ENCODE assay signal across 8 cellular contexts in the genomic region with DNA sequence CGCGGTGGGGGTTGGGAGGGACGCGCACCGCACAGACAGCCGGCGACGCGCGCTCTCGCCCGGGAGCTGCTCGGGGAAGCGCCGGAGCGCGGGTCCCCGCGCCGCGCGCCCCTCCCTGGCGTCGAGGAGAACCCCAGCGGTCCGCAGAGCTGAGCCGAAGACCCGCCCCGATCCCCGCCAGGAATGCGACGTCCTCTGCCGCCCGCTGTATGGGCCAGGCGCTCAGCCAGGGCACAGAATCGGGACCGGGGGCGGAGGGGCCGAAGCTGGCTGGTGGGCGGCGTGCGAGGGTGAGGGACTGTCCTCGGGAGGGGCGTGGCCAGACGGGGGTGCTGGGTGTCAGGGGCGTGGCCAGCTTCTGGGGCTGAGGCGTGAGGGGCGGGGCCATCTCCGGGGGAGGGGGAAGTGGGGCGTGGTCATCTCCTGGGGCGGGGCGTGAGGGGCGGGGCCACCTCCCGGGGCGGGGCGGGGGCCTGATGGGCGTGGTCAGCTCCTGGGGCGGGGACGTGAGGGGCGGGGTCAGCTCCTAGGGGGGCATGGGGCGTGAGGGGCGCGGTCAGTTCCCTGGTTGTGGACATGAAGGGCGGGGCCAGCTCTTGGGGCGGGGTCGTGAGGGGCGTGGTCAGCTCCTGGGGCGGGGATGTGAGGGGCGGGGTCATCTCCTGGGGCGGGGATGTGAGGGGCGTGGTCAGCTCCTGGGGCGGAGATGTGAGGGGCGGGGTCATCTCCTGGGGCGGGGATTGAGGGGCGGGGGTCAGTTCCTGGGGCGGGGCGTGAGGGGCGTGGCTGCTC. TPM values are rescaled to one million over a fixed set of nuclear protein-coding genes. Genes with fewer than 3 reads are reported as not detected.
DNase-seq lines count a peak whose midpoint lies in the region; ATAC-seq, FAIRE-seq and TF ChIP-seq lines count a peak whose summit lies in the region.

No MANE protein-coding gene starts in this region.

- no peaks in the 10 kb centered on the region for H4K20me1 ChIP-seq in HepG2 (ENCODE audit: insufficient read depth, low read length)

- CTCF ChIA-PET in CD4-positive, alpha-beta T cell (lab: Charles Lee), result interaction anchor here (1.0 to 1.5 kb wide), 3 partner anchors 50 to 136 kb away, joined by 3 to 5 read pairs (median 4); a partner anchor contains a TSS
- CTCF ChIA-PET in activated CD4-positive, alpha-beta memory T cell treated with anti-CD3 and anti-CD28 coated beads for 36 hours (lab: Charles Lee), result interaction anchor here (0.9 to 1.4 kb wide), 2 partner anchors 51 to 136 kb away, joined by 3 to 5 read pairs; a partner anchor contains a TSS
- CTCF ChIA-PET in HepG2 (lab: Yijun Ruan, JAX; ENCODE audit: low intra/inter-chr PET ratio, low total read pairs), result no interaction called here

- FAIRE-seq in HepG2 (lab: Jason Lieb, UNC), result no peak

- ATAC-seq in CD4-positive, alpha-beta T cell (ENCODE audit: poor library complexity), result peak; percentile 69
- ATAC-seq in HepG2, result peak; percentile 3; the same call in 1 of the 3 replicates
- no peak for ATAC-seq in stimulated activated memory B cell treated with anti-CD40 and anti-IgM and Interleukin-4, amounts not matched to agents 10 μg/mL and 1 μg/mL and 100 μg/mL, for 72 hours

- no peak overlapping the region for H3K9ac ChIP-seq in HepG2 (ENCODE audit: insufficient read depth, low read depth, low read length)

- no peaks in the 10 kb centered on the region for H3K36me3 ChIP-seq in HepG2 (replicated peaks in 1 of 2; ENCODE audit: control insufficient read depth in 1 of 2, insufficient read depth in 2 of 2, low read length in 2 of 2)

- no peak for TF ChIP-seq CTCF in CD4-positive, alpha-beta T cell (IDR thresholded peaks at IDR 0.05)
- TF ChIP-seq CTCF in dorsolateral prefrontal cortex (IDR thresholded peaks at IDR 0.05 in 54 of 56, conservative IDR thresholded peaks at IDR 0.05 in 2 of 56; ENCODE audit: low read depth in 1 of 56, partially characterized antibody in 56 of 56), result peak in 2 of 56 donors; percentile 13 to 15
- no peak for TF ChIP-seq CTCF in HepG2 (CRISPR knock-in tag; IDR thresholded peaks at IDR 0.05)

- no peak overlapping the region for H3K27ac Mint-ChIP-seq in CD4-positive, alpha-beta T cell
- H3K27ac Mint-ChIP-seq in activated CD4-positive, alpha-beta memory T cell treated with anti-CD3 and anti-CD28 coated beads for 36 hours, result no peak overlapping the region
- no peak overlapping the region for H3K27ac Mint-ChIP-seq in stimulated activated memory B cell treated with anti-CD40 and anti-IgM and Interleukin-4, amounts not matched to agents 10 μg/mL and 1 μg/mL and 100 μg/mL, for 72 hours

- in situ Hi-C loops in HepG2 (cut with HindIII; ENCODE audit: extremely low pct_ligation_motif_present, low pct_unique_long_range_greater_than_20kb), result no loop called here

- no peaks in the 10 kb centered on the region for H3K9me3 ChIP-seq in CD4-positive, alpha-beta T cell (ENCODE audit: control insufficient read depth, low read length)
- no peaks in the 10 kb centered on the region for H3K9me3 ChIP-seq in HepG2 (ENCODE audit: low read length)

- peak; percentile 42 to 76 (median 64) for DNase-seq in CD4-positive, alpha-beta T cell
- peak; percentile 80 for DNase-seq in NCI-H1048 (lab: John Stamatoyannopoulos, UW)
- DNase-seq in activated CD4-positive, alpha-beta memory T cell treated with anti-CD3 and anti-CD28 coated beads for 36 hours, result peak; percentile 77
- DNase-seq in dorsolateral prefrontal cortex, result peak; percentile 59 to 95 (median 91)
- DNase-seq in HepG2 (ENCODE audit: low spot score), result no peak
- peak; percentile 54 for DNase-seq in stimulated activated CD4-positive, alpha-beta T cell treated with anti-CD3 and anti-CD28 coated beads, Interleukin-4, amount 100 ng/mL, for 4 hours
- DNase-seq in NCI-H510A (lab: John Stamatoyannopoulos, UW), result no peak

- peaks cover 14% of the 10 kb centered on the region for H3K27me3 Mint-ChIP-seq in CD4-positive, alpha-beta T cell
- peaks cover 1% of the 10 kb centered on the region for H3K27me3 Mint-ChIP-seq in activated CD4-positive, alpha-beta memory T cell treated with anti-CD3 and anti-CD28 coated beads for 36 hours
- peaks cover 63% of the 10 kb centered on the region for H3K27me3 Mint-ChIP-seq in stimulated activated memory B cell treated with anti-CD40 and anti-IgM and Interleukin-4, amounts not matched to agents 10 μg/mL and 1 μg/mL and 100 μg/mL, for 72 hours

- H3K36me3 Mint-ChIP-seq in CD4-positive, alpha-beta T cell (ENCODE audit: low read depth), result no peaks in the 10 kb centered on the region
- H3K36me3 Mint-ChIP-seq in activated CD4-positive, alpha-beta memory T cell treated with anti-CD3 and anti-CD28 coated beads for 36 hours, result no peaks in the 10 kb centered on the region
- no peaks in the 10 kb centered on the region for H3K36me3 Mint-ChIP-seq in stimulated activated memory B cell treated with anti-CD40 and anti-IgM and Interleukin-4, amounts not matched to agents 10 μg/mL and 1 μg/mL and 100 μg/mL, for 72 hours

- H3K27me3 ChIP-seq in CD4-positive, alpha-beta T cell (ENCODE audit: control insufficient read depth, insufficient read depth, low read length), result peaks cover 5% of the 10 kb centered on the region
- H3K27me3 ChIP-seq in dorsolateral prefrontal cortex (no peaks in the 10 kb centered on the region), HepG2 (ENCODE audit: control insufficient read depth in 1 of 2, insufficient read depth in 2 of 2, low read length in 2 of 2) (peaks cover 11 to 60% of the 10 kb centered on the region in 2 experiments)

- H3K4me2 ChIP-seq in HepG2 (ENCODE audit: low read depth, low read length), result peak overlapping the region; percentile 23; the same call in 1 of the 2 replicates

- no peak overlapping the region for H2AFZ ChIP-seq in HepG2 (ENCODE audit: low read length)

- POLR2A ChIA-PET in CD4-positive, alpha-beta T cell (lab: Charles Lee), result interaction anchor here (0.7 to 1.9 kb wide), 2 partner anchors 14 to 96 kb away, joined by 3 to 8 read pairs; a partner anchor contains a TSS
- POLR2A ChIA-PET in activated CD4-positive, alpha-beta memory T cell treated with anti-CD3 and anti-CD28 coated beads for 36 hours (lab: Charles Lee), result interaction anchor here (1.0 kb wide), 1 partner anchor 14 kb away, joined by 3 read pairs; a partner anchor contains a TSS
- POLR2A ChIA-PET in HepG2 (lab: Yijun Ruan, JAX), result interaction anchor here (0.8 to 2.3 kb wide), 4 partner anchors 14 to 32 kb away, joined by 3 to 13 read pairs (median 4); a partner anchor contains a TSS

- no peak for TF ChIP-seq POLR2A in HepG2 (IDR thresholded peaks at IDR 0.05; ENCODE audit: insufficient read depth in 1 of 2, low read depth in 2 of 2, low read length in 2 of 2)

- H3K4me3 ChIP-seq in dorsolateral prefrontal cortex (peak overlapping the region; percentile 44 to 94 (median 81)), HepG2 (replicated peaks in 1 of 3; ENCODE audit: insufficient read depth in 1 of 3, low read depth in 2 of 3, low read length in 3 of 3) (no peak overlapping the region; a peak in 1 of 6 replicates)

- H3K79me2 ChIP-seq in HepG2 (ENCODE audit: insufficient read depth, low read length), result no peaks in the 10 kb centered on the region

- H3K4me1 ChIP-seq in HepG2 (ENCODE audit: insufficient read depth, low read length), result peaks cover 41% of the 10 kb centered on the region

- H3K27ac ChIP-seq in CD4-positive, alpha-beta T cell (ENCODE audit: low read depth, low read length), result no peak overlapping the region
- H3K27ac ChIP-seq in dorsolateral prefrontal cortex (peak overlapping the region; percentile 90 to 100 (median 98)), HepG2 (ENCODE audit: extremely low read length, insufficient read depth, low read length) (no peak overlapping the region)

- intact Hi-C loops in CD4-positive, alpha-beta T cell (cut with DNase I, micrococcal nuclease), result loop anchor here (1.0 to 2.0 kb wide), 3 partner anchors 14 to 34 kb away; a partner anchor contains a TSS
- intact Hi-C loops in activated CD4-positive, alpha-beta memory T cell treated with anti-CD3 and anti-CD28 coated beads for 36 hours (cut with micrococcal nuclease), result loop anchor here (1.0 kb wide), 1 partner anchor 14 kb away; a partner anchor contains a TSS
- intact Hi-C loops in dorsolateral prefrontal cortex (cut with DNase I) (no loop called here), HepG2 (cut with micrococcal nuclease; ENCODE audit: unreplicated experiment) (no loop called here)

- WGBS in HepG2 (ENCODE audit: low lambda C conversion rate), result 44% methylated on average over 37 of the region's 78 CpGs

- peaks cover 20% of the 10 kb centered on the region for H3K4me1 Mint-ChIP-seq in CD4-positive, alpha-beta T cell (ENCODE audit: low read depth)
- H3K4me1 Mint-ChIP-seq in activated CD4-positive, alpha-beta memory T cell treated with anti-CD3 and anti-CD28 coated beads for 36 hours (ENCODE audit: low read depth), result peaks cover 17% of the 10 kb centered on the region
- H3K4me1 Mint-ChIP-seq in stimulated activated memory B cell treated with anti-CD40 and anti-IgM and Interleukin-4, amounts not matched to agents 10 μg/mL and 1 μg/mL and 100 μg/mL, for 72 hours, result no peaks in the 10 kb centered on the region

- no peak for TF ChIP-seq EP300 in HepG2 (IDR thresholded peaks at IDR 0.05; ENCODE audit: low read depth in 2 of 2, low read length in 2 of 2)
- no peak for TF ChIP-seq EP300 in HepG2 (CRISPR knock-in tag; IDR thresholded peaks at IDR 0.05; ENCODE audit: borderline replicate concordance)

- no peaks in the 10 kb centered on the region for H3K9me3 Mint-ChIP-seq in CD4-positive, alpha-beta T cell
- no peaks in the 10 kb centered on the region for H3K9me3 Mint-ChIP-seq in activated CD4-positive, alpha-beta memory T cell treated with anti-CD3 and anti-CD28 coated beads for 36 hours
- H3K9me3 Mint-ChIP-seq in stimulated activated memory B cell treated with anti-CD40 and anti-IgM and Interleukin-4, amounts not matched to agents 10 μg/mL and 1 μg/mL and 100 μg/mL, for 72 hours, result no peaks in the 10 kb centered on the region

- no TSS peak for BruUV-seq in HepG2 (replicated peaks; lab: Mats Ljungman, UMichigan)

- TF ChIP-seq RAD21 in HepG2 (CRISPR knock-in tag; IDR thresholded peaks at IDR 0.05), result no peak

- H3K4me3 Mint-ChIP-seq in CD4-positive, alpha-beta T cell, result no peak overlapping the region
- no peak overlapping the region for H3K4me3 Mint-ChIP-seq in activated CD4-positive, alpha-beta memory T cell treated with anti-CD3 and anti-CD28 coated beads for 36 hours
- no peak overlapping the region for H3K4me3 Mint-ChIP-seq in stimulated activated memory B cell treated with anti-CD40 and anti-IgM and Interleukin-4, amounts not matched to agents 10 μg/mL and 1 μg/mL and 100 μg/mL, for 72 hours

RNA-seq across cellular contexts. Expression of a gene that starts 1.0 kb away (rescaled TPM):
- total RNA-seq in CD4-positive, alpha-beta T cell, result 10 to 100 TPM; 40.6 to 41.0 TPM
- not detected for total RNA-seq in activated CD4-positive, alpha-beta memory T cell treated with anti-CD3 and anti-CD28 coated beads for 36 hours
- 1,000 to 10,000 TPM; 1,122 to 4,894 (median 2,197) TPM for total RNA-seq in dorsolateral prefrontal cortex
- 0.33 TPM in 1 of 2 replicates, not detected in the other for total RNA-seq in HepG2 (2016; rRNA removed; fragmentation: Illumina TruSeq; extraction: Trizol)
- not detected in 2 replicates for total RNA-seq in HepG2 (2016; cell fraction: cytosol; rRNA removed; fragmentation: Illumina TruSeq; extraction: Trizol; ENCODE audit: low read depth)
- total RNA-seq in HepG2 (2016; cell fraction: insoluble cytoplasmic fraction; rRNA removed; fragmentation: Illumina TruSeq; extraction: Trizol), result not detected in 2 replicates
- not detected in 2 replicates for total RNA-seq in HepG2 (2016; cell fraction: membrane; rRNA removed; fragmentation: Illumina TruSeq; extraction: Trizol)
- not detected in 2 replicates for total RNA-seq in HepG2 (2016; cell fraction: nucleus; rRNA removed; fragmentation: Illumina TruSeq; extraction: Trizol)
- 0.31 and 0.50 TPM in 2 replicates for polyA plus RNA-seq in HepG2 (2011; rRNA removed)
- 0.12 and 0.13 TPM in 2 replicates for polyA plus RNA-seq in HepG2 (2011; cell fraction: cytosol; rRNA removed)
- 0.90 and 1.8 TPM in 2 replicates for polyA plus RNA-seq in HepG2 (2011; cell fraction: nucleus; rRNA removed)
- not detected in 2 replicates for polyA plus RNA-seq in HepG2 (2012)
- not detected in 2 replicates for polyA plus RNA-seq in HepG2 (2016; cell fraction: cytosol; fragmentation: Illumina TruSeq; extraction: Trizol; ENCODE audit: low read depth)
- polyA plus RNA-seq in HepG2 (2016; cell fraction: insoluble cytoplasmic fraction; fragmentation: Illumina TruSeq; extraction: Trizol; ENCODE audit: low read depth), result not detected in 2 replicates
- polyA plus RNA-seq in HepG2 (2016; cell fraction: membrane; fragmentation: Illumina TruSeq; extraction: Trizol; ENCODE audit: low read depth), result not detected in 2 replicates
- polyA plus RNA-seq in HepG2 (2016; cell fraction: nucleus; fragmentation: Illumina TruSeq; extraction: Trizol; ENCODE audit: insufficient read depth, low read depth), result not detected in 2 replicates
- polyA minus RNA-seq in HepG2 (2011; rRNA and poly(A)+ RNA removed; ENCODE audit: low replicate concordance), result 4.6 TPM in 1 of 2 replicates, not detected in the other
- not detected in 2 replicates for polyA minus RNA-seq in HepG2 (2011; cell fraction: cytosol; rRNA and poly(A)+ RNA removed)
- not detected in 2 replicates for polyA minus RNA-seq in HepG2 (2011; cell fraction: nucleus; rRNA and poly(A)+ RNA removed)

RNA-seq across cellular contexts. Expression of a gene that starts 4.5 kb away (rescaled TPM):
- 1 to 10 TPM in 1 of 2 experiments, under 1 TPM in 1; 0.93 to 1.0 TPM for total RNA-seq in CD4-positive, alpha-beta T cell
- total RNA-seq in activated CD4-positive, alpha-beta memory T cell treated with anti-CD3 and anti-CD28 coated beads for 36 hours, result not detected
- total RNA-seq in dorsolateral prefrontal cortex (10 to 100 TPM in 119 of 120 experiments, 1 to 10 TPM in 1; 9.8 to 81.8 (median 27.3) TPM), HepG2 (2016; rRNA removed; fragmentation: Illumina TruSeq; extraction: Trizol) (not detected in 2 replicates)
- not detected in 2 replicates for total RNA-seq in HepG2 (2016; cell fraction: cytosol; rRNA removed; fragmentation: Illumina TruSeq; extraction: Trizol; ENCODE audit: low read depth)
- not detected in 2 replicates for total RNA-seq in HepG2 (2016; cell fraction: insoluble cytoplasmic fraction; rRNA removed; fragmentation: Illumina TruSeq; extraction: Trizol)
- not detected in 2 replicates for total RNA-seq in HepG2 (2016; cell fraction: membrane; rRNA removed; fragmentation: Illumina TruSeq; extraction: Trizol)
- total RNA-seq in HepG2 (2016; cell fraction: nucleus; rRNA removed; fragmentation: Illumina TruSeq; extraction: Trizol), result not detected in 2 replicates
- not detected in 2 replicates for polyA plus RNA-seq in HepG2 (2011; rRNA removed)
- not detected in 2 replicates for polyA plus RNA-seq in HepG2 (2011; cell fraction: cytosol; rRNA removed)
- polyA plus RNA-seq in HepG2 (2011; cell fraction: nucleus; rRNA removed), result 0.40 and 0.43 TPM in 2 replicates
- polyA plus RNA-seq in HepG2 (2012), result not detected in 2 replicates
- not detected in 2 replicates for polyA plus RNA-seq in HepG2 (2016; cell fraction: cytosol; fragmentation: Illumina TruSeq; extraction: Trizol; ENCODE audit: low read depth)
- not detected in 2 replicates for polyA plus RNA-seq in HepG2 (2016; cell fraction: insoluble cytoplasmic fraction; fragmentation: Illumina TruSeq; extraction: Trizol; ENCODE audit: low read depth)
- polyA plus RNA-seq in HepG2 (2016; cell fraction: membrane; fragmentation: Illumina TruSeq; extraction: Trizol; ENCODE audit: low read depth), result not detected in 2 replicates
- polyA plus RNA-seq in HepG2 (2016; cell fraction: nucleus; fragmentation: Illumina TruSeq; extraction: Trizol; ENCODE audit: insufficient read depth, low read depth), result not detected in 2 replicates
- 3.1 TPM in 1 of 2 replicates, not detected in the other for polyA minus RNA-seq in HepG2 (2011; rRNA and poly(A)+ RNA removed; ENCODE audit: low replicate concordance)
- polyA minus RNA-seq in HepG2 (2011; cell fraction: cytosol; rRNA and poly(A)+ RNA removed), result not detected in 2 replicates
- polyA minus RNA-seq in HepG2 (2011; cell fraction: nucleus; rRNA and poly(A)+ RNA removed), result 0.13 and 0.25 TPM in 2 replicates

RNA-seq across cellular contexts. Expression of a gene that starts 14.0 kb away (rescaled TPM):
- 10 to 100 TPM; 67.0 to 67.8 TPM for total RNA-seq in CD4-positive, alpha-beta T cell
- total RNA-seq in activated CD4-positive, alpha-beta memory T cell treated with anti-CD3 and anti-CD28 coated beads for 36 hours, result 10 to 100 TPM; 71.0 to 71.2 TPM
- total RNA-seq in dorsolateral prefrontal cortex (10 to 100 TPM; 30.9 to 76.1 (median 46.1) TPM), HepG2 (2016; rRNA removed; fragmentation: Illumina TruSeq; extraction: Trizol) (20.7 and 31.9 TPM in 2 replicates)
- total RNA-seq in HepG2 (2016; cell fraction: cytosol; rRNA removed; fragmentation: Illumina TruSeq; extraction: Trizol; ENCODE audit: low read depth), result 28.4 and 30.8 TPM in 2 replicates
- total RNA-seq in HepG2 (2016; cell fraction: insoluble cytoplasmic fraction; rRNA removed; fragmentation: Illumina TruSeq; extraction: Trizol), result 19.3 and 34.8 TPM in 2 replicates
- 30.5 and 31.8 TPM in 2 replicates for total RNA-seq in HepG2 (2016; cell fraction: membrane; rRNA removed; fragmentation: Illumina TruSeq; extraction: Trizol)
- 36.2 and 38.0 TPM in 2 replicates for total RNA-seq in HepG2 (2016; cell fraction: nucleus; rRNA removed; fragmentation: Illumina TruSeq; extraction: Trizol)
- polyA plus RNA-seq in HepG2 (2011; rRNA removed), result 14.0 and 18.0 TPM in 2 replicates
- 10.4 and 21.3 TPM in 2 replicates for polyA plus RNA-seq in HepG2 (2011; cell fraction: cytosol; rRNA removed)
- polyA plus RNA-seq in HepG2 (2011; cell fraction: nucleus; rRNA removed), result 117 and 140 TPM in 2 replicates
- 8.5 and 8.9 TPM in 2 replicates for polyA plus RNA-seq in HepG2 (2012)
- 30.9 and 37.1 TPM in 2 replicates for polyA plus RNA-seq in HepG2 (2016; cell fraction: cytosol; fragmentation: Illumina TruSeq; extraction: Trizol; ENCODE audit: low read depth)
- polyA plus RNA-seq in HepG2 (2016; cell fraction: insoluble cytoplasmic fraction; fragmentation: Illumina TruSeq; extraction: Trizol; ENCODE audit: low read depth), result 23.2 and 27.0 TPM in 2 replicates
- 29.8 and 34.5 TPM in 2 replicates for polyA plus RNA-seq in HepG2 (2016; cell fraction: membrane; fragmentation: Illumina TruSeq; extraction: Trizol; ENCODE audit: low read depth)
- 77.5 and 82.4 TPM in 2 replicates for polyA plus RNA-seq in HepG2 (2016; cell fraction: nucleus; fragmentation: Illumina TruSeq; extraction: Trizol; ENCODE audit: insufficient read depth, low read depth)
- 2.3 and 31.7 TPM in 2 replicates for polyA minus RNA-seq in HepG2 (2011; rRNA and poly(A)+ RNA removed; ENCODE audit: low replicate concordance)
- polyA minus RNA-seq in HepG2 (2011; cell fraction: cytosol; rRNA and poly(A)+ RNA removed), result 1.6 and 2.8 TPM in 2 replicates
- polyA minus RNA-seq in HepG2 (2011; cell fraction: nucleus; rRNA and poly(A)+ RNA removed), result 6.6 and 7.3 TPM in 2 replicates

RNA-seq across cellular contexts. Expression of a gene that starts 18.1 kb away (rescaled TPM):
- total RNA-seq in CD4-positive, alpha-beta T cell, result 1 to 10 TPM; 2.1 to 2.8 TPM
- under 1 TPM; 0.43 to 0.61 TPM for total RNA-seq in activated CD4-positive, alpha-beta memory T cell treated with anti-CD3 and anti-CD28 coated beads for 36 hours
- 1 to 10 TPM in 30 of 120 experiments, under 1 TPM in 28, not detected in 62; 0.47 to 3.2 (median 1.0) TPM for total RNA-seq in dorsolateral prefrontal cortex
- total RNA-seq in HepG2 (2016; rRNA removed; fragmentation: Illumina TruSeq; extraction: Trizol), result 0.34 and 0.51 TPM in 2 replicates
- total RNA-seq in HepG2 (2016; cell fraction: cytosol; rRNA removed; fragmentation: Illumina TruSeq; extraction: Trizol; ENCODE audit: low read depth), result 0.35 and 0.40 TPM in 2 replicates
- total RNA-seq in HepG2 (2016; cell fraction: insoluble cytoplasmic fraction; rRNA removed; fragmentation: Illumina TruSeq; extraction: Trizol), result 0.43 and 0.58 TPM in 2 replicates
- total RNA-seq in HepG2 (2016; cell fraction: membrane; rRNA removed; fragmentation: Illumina TruSeq; extraction: Trizol), result 0.19 and 0.62 TPM in 2 replicates
- total RNA-seq in HepG2 (2016; cell fraction: nucleus; rRNA removed; fragmentation: Illumina TruSeq; extraction: Trizol), result 0.56 TPM in 1 of 2 replicates, not detected in the other
- polyA plus RNA-seq in HepG2 (2011; rRNA removed), result 1.5 and 1.6 TPM in 2 replicates
- 1.5 and 3.0 TPM in 2 replicates for polyA plus RNA-seq in HepG2 (2011; cell fraction: cytosol; rRNA removed)
- polyA plus RNA-seq in HepG2 (2011; cell fraction: nucleus; rRNA removed), result 2.6 and 3.8 TPM in 2 replicates
- polyA plus RNA-seq in HepG2 (2012), result 0.47 and 1.5 TPM in 2 replicates
- polyA plus RNA-seq in HepG2 (2016; cell fraction: cytosol; fragmentation: Illumina TruSeq; extraction: Trizol; ENCODE audit: low read depth), result 0.97 and 1.4 TPM in 2 replicates
- 0.32 and 0.41 TPM in 2 replicates for polyA plus RNA-seq in HepG2 (2016; cell fraction: insoluble cytoplasmic fraction; fragmentation: Illumina TruSeq; extraction: Trizol; ENCODE audit: low read depth)
- polyA plus RNA-seq in HepG2 (2016; cell fraction: membrane; fragmentation: Illumina TruSeq; extraction: Trizol; ENCODE audit: low read depth), result 0.56 and 0.76 TPM in 2 replicates
- polyA plus RNA-seq in HepG2 (2016; cell fraction: nucleus; fragmentation: Illumina TruSeq; extraction: Trizol; ENCODE audit: insufficient read depth, low read depth), result 0.97 and 1.2 TPM in 2 replicates
- polyA minus RNA-seq in HepG2 (2011; rRNA and poly(A)+ RNA removed; ENCODE audit: low replicate concordance), result 0.78 and 9.4 TPM in 2 replicates
- polyA minus RNA-seq in HepG2 (2011; cell fraction: cytosol; rRNA and poly(A)+ RNA removed), result 0.89 and 3.1 TPM in 2 replicates
- 0.64 TPM in 1 of 2 replicates, not detected in the other for polyA minus RNA-seq in HepG2 (2011; cell fraction: nucleus; rRNA and poly(A)+ RNA removed)

RNA-seq across cellular contexts. Expression of a gene that starts 26.2 kb away (rescaled TPM):
- total RNA-seq in CD4-positive, alpha-beta T cell, result 1 to 10 TPM; 1.3 to 1.5 TPM
- 1 to 10 TPM; 1.6 to 2.1 TPM for total RNA-seq in activated CD4-positive, alpha-beta memory T cell treated with anti-CD3 and anti-CD28 coated beads for 36 hours
- total RNA-seq in dorsolateral prefrontal cortex (10 to 100 TPM in 108 of 120 experiments, 1 to 10 TPM in 12; 5.2 to 34.4 (median 16.7) TPM), HepG2 (2016; rRNA removed; fragmentation: Illumina TruSeq; extraction: Trizol) (1.2 and 3.4 TPM in 2 replicates)
- total RNA-seq in HepG2 (2016; cell fraction: cytosol; rRNA removed; fragmentation: Illumina TruSeq; extraction: Trizol; ENCODE audit: low read depth), result 0.97 TPM in 1 of 2 replicates, not detected in the other
- total RNA-seq in HepG2 (2016; cell fraction: insoluble cytoplasmic fraction; rRNA removed; fragmentation: Illumina TruSeq; extraction: Trizol), result 0.89 and 3.4 TPM in 2 replicates
- total RNA-seq in HepG2 (2016; cell fraction: membrane; rRNA removed; fragmentation: Illumina TruSeq; extraction: Trizol), result 1.1 and 1.4 TPM in 2 replicates
- 4.3 and 4.4 TPM in 2 replicates for total RNA-seq in HepG2 (2016; cell fraction: nucleus; rRNA removed; fragmentation: Illumina TruSeq; extraction: Trizol)
- polyA plus RNA-seq in HepG2 (2011; rRNA removed), result 6.9 and 7.5 TPM in 2 replicates
- polyA plus RNA-seq in HepG2 (2011; cell fraction: cytosol; rRNA removed), result 1.1 and 1.6 TPM in 2 replicates
- 68.8 and 75.7 TPM in 2 replicates for polyA plus RNA-seq in HepG2 (2011; cell fraction: nucleus; rRNA removed)
- 5.5 and 6.7 TPM in 2 replicates for polyA plus RNA-seq in HepG2 (2012)
- polyA plus RNA-seq in HepG2 (2016; cell fraction: cytosol; fragmentation: Illumina TruSeq; extraction: Trizol; ENCODE audit: low read depth), result 0.62 and 0.70 TPM in 2 replicates
- polyA plus RNA-seq in HepG2 (2016; cell fraction: insoluble cytoplasmic fraction; fragmentation: Illumina TruSeq; extraction: Trizol; ENCODE audit: low read depth), result 1.5 and 1.7 TPM in 2 replicates
- 1.4 and 1.7 TPM in 2 replicates for polyA plus RNA-seq in HepG2 (2016; cell fraction: membrane; fragmentation: Illumina TruSeq; extraction: Trizol; ENCODE audit: low read depth)
- 23.3 and 27.4 TPM in 2 replicates for polyA plus RNA-seq in HepG2 (2016; cell fraction: nucleus; fragmentation: Illumina TruSeq; extraction: Trizol; ENCODE audit: insufficient read depth, low read depth)
- polyA minus RNA-seq in HepG2 (2011; rRNA and poly(A)+ RNA removed; ENCODE audit: low replicate concordance), result 3.2 and 7.0 TPM in 2 replicates
- 1.6 and 3.5 TPM in 2 replicates for polyA minus RNA-seq in HepG2 (2011; cell fraction: cytosol; rRNA and poly(A)+ RNA removed)
- polyA minus RNA-seq in HepG2 (2011; cell fraction: nucleus; rRNA and poly(A)+ RNA removed), result 5.3 and 7.7 TPM in 2 replicates

Comparison
In these comparisons a context has a peak if more than half of its experiments do, and no peak if none do; other contexts are left out.
1. DNase-seq: peak in CD4-positive, alpha-beta T cell (10 of 10), NCI-H1048 (single experiment), activated CD4-positive, alpha-beta memory T cell treated with anti-CD3 and anti-CD28 coated beads for 36 hours (single experiment), dorsolateral prefrontal cortex (10 of 10) and stimulated activated CD4-positive, alpha-beta T cell treated with anti-CD3 and anti-CD28 coated beads, Interleukin-4, amount 100 ng/mL, for 4 hours (2 of 2); none in HepG2 (single experiment) and NCI-H510A (single experiment).
2. H3K27ac ChIP-seq: peak in dorsolateral prefrontal cortex (59 of 59); none in CD4-positive, alpha-beta T cell (single experiment) and HepG2 (single experiment).
3. H3K4me3 ChIP-seq: peak in dorsolateral prefrontal cortex (59 of 59); none in HepG2 (0 of 3).
4. RNA of a gene that starts 1.0 kb away (total RNA-seq): 1,122 to 4,894 TPM in dorsolateral prefrontal cortex and 40.6 to 41.0 TPM in CD4-positive, alpha-beta T cell; not detected in activated CD4-positive, alpha-beta memory T cell treated with anti-CD3 and anti-CD28 coated beads for 36 hours and 0.33 TPM in HepG2; every median in the first group is over 10 times any median in the second.
5. RNA of a gene that starts 4.5 kb away (total RNA-seq): 9.8 to 81.8 TPM in dorsolateral prefrontal cortex; 0.93 to 1.0 TPM in CD4-positive, alpha-beta T cell, not detected in activated CD4-positive, alpha-beta memory T cell treated with anti-CD3 and anti-CD28 coated beads for 36 hours and not detected in HepG2; every median in the first group is over 4 times any median in the second.
6. intact Hi-C loops: an anchor here in CD4-positive, alpha-beta T cell (1.0 to 2.0 kb wide) and activated CD4-positive, alpha-beta memory T cell treated with anti-CD3 and anti-CD28 coated beads for 36 hours (1.0 kb wide); none called in dorsolateral prefrontal cortex and HepG2.